Comparison of ENCODE assay signal across 20 cellular contexts in genomic region chr3:150402217-150402616, GRCh38. TPM values are rescaled to one million over a fixed set of nuclear protein-coding genes. Genes with fewer than 3 reads are reported as not detected.
A peak's percentile ranks its signal among the peaks of the same experiment; 100 is the strongest.
DNase-seq lines count a peak whose midpoint lies in the region; ATAC-seq, FAIRE-seq and TF ChIP-seq lines count a peak whose summit lies in the region.
"Had no signal": no experiment of that assay in that cellular context is flagged by ENCODE, and none has a peak within 500 bp of the region (broad histone marks: within the 10 kb centered on the region; RNA-seq: fewer than 3 reads in every experiment).

No MANE protein-coding gene starts in this region.

- no TSS peak for BruUV-seq in GM12878 (replicated peaks; lab: Mats Ljungman, UMichigan)

- intact Hi-C loops in GM12878 (cut with micrococcal nuclease; ENCODE audit: unreplicated experiment) (no loop called here), posterior cingulate gyrus (cut with DNase I) (no loop called here)

- no peak for TF ChIP-seq CTCF in GM12878 (IDR thresholded peaks at IDR 0.05 in 2 of 3, conservative IDR thresholded peaks at IDR 0.05 in 1 of 3; ENCODE audit: control insufficient read depth in 2 of 3, extremely low read depth in 1 of 3, insufficient read depth in 1 of 3, low read depth in 3 of 3, low read length in 3 of 3)
- no peak for TF ChIP-seq CTCF in nephron progenitor cell (IDR thresholded peaks at IDR 0.05)

- H3K36me3 ChIP-seq in GM12878 (ENCODE audit: control insufficient read depth in 2 of 2, insufficient read depth in 2 of 2, low read length in 1 of 2), result no peaks in the 10 kb centered on the region
- H3K36me3 ChIP-seq: BE2C had no signal

- TF ChIP-seq RAD21 in GM12878 (IDR thresholded peaks at IDR 0.05; ENCODE audit: insufficient read depth, low read depth, low read length), result no peak

- TF ChIP-seq POLR2A in H54 (IDR thresholded peaks at IDR 0.05; ENCODE audit: low read depth, low read length) (no peak), GM12878 (IDR thresholded peaks at IDR 0.05; ENCODE audit: low read depth, low read length) (no peak)

- WGBS in GM12878 (ENCODE audit: insufficient coverage, insufficient replicate concordance, low lambda C conversion rate, missing lambda C conversion rate), result 100% methylated on average over 1 of the region's 1 CpG

- H3K9me3 ChIP-seq in GM12878 (replicated peaks; ENCODE audit: control insufficient read depth, insufficient read depth, low read length), result no peaks in the 10 kb centered on the region
- H3K9me3 ChIP-seq: BE2C had no signal

- no peaks in the 10 kb centered on the region for H3K4me1 ChIP-seq in GM12878 (ENCODE audit: control insufficient read depth, insufficient read depth, low read length)
- H3K4me1 ChIP-seq: BE2C had no signal

- FAIRE-seq in H54 (lab: Jason Lieb, UNC), result peak; percentile 62
- peak; percentile 65 for FAIRE-seq in GM12878 (lab: Jason Lieb, UNC)
- FAIRE-seq: A204.1 had no signal

- H3K79me2 ChIP-seq in GM12878 (ENCODE audit: control insufficient read depth, insufficient read depth, low read length), result no peaks in the 10 kb centered on the region

- no peak overlapping the region for H3K9ac ChIP-seq in GM12878 (ENCODE audit: control insufficient read depth, insufficient read depth, low read length)

- peak overlapping the region; percentile 44 for H3K27ac Mint-ChIP-seq in nephron progenitor cell
- H3K27ac Mint-ChIP-seq: CD4-positive, CD25-positive, alpha-beta regulatory T cell; CD8-positive, alpha-beta memory T cell; HFFc6 had no signal

- no peak overlapping the region for H2AFZ ChIP-seq in GM12878 (ENCODE audit: control insufficient read depth, low read depth, low read length)

- no peak overlapping the region for H3K4me3 Mint-ChIP-seq in nephron progenitor cell
- H3K4me3 Mint-ChIP-seq: CD4-positive, CD25-positive, alpha-beta regulatory T cell; CD8-positive, alpha-beta memory T cell; HFFc6 had no signal

- no peaks in the 10 kb centered on the region for H3K27me3 Mint-ChIP-seq in nephron progenitor cell (ENCODE audit: low read depth, poor library complexity)

- no peak overlapping the region for H3K4me2 ChIP-seq in GM12878 (ENCODE audit: control insufficient read depth, insufficient read depth)

- CTCF ChIA-PET in GM12878 (lab: Yijun Ruan, JAX), result interaction anchor here (0.6 to 2.0 kb wide), 5 partner anchors 7 to 25 kb away, joined by 3 to 7 read pairs (median 3); no protein-coding TSS in a partner anchor

- no peak for TF ChIP-seq EP300 in GM12878 (IDR thresholded peaks at IDR 0.05; ENCODE audit: borderline replicate concordance in 1 of 2, control insufficient read depth in 1 of 2, low read depth in 2 of 2, low read length in 2 of 2)

- no peak overlapping the region for H3K4me3 ChIP-seq in GM12878

- POLR2A ChIA-PET in GM12878 (lab: Charles Lee), result interaction anchor here (1.3 kb wide), 1 partner anchor 10 kb away, joined by 3 read pairs; no protein-coding TSS in a partner anchor

- H3K27me3 ChIP-seq in GM12878 (replicated peaks in 1 of 2; ENCODE audit: control insufficient read depth in 2 of 2, insufficient read depth in 2 of 2, low read length in 1 of 2), result no peaks in the 10 kb centered on the region; a peak in 1 of 4 replicates
- H3K27me3 ChIP-seq: BE2C had no signal

- in situ Hi-C loops in GM12878 (cut with MboI), result no loop called here

- no peaks in the 10 kb centered on the region for H3K9me3 Mint-ChIP-seq in nephron progenitor cell
- H3K9me3 Mint-ChIP-seq: CD8-positive, alpha-beta memory T cell; HFFc6 had no signal

- no peak overlapping the region for H3K27ac ChIP-seq in GM12878 (ENCODE audit: control insufficient read depth, insufficient read depth)
- H3K27ac ChIP-seq: HL-60 had no signal

- RAD21 ChIA-PET in GM12878 (lab: Charles Lee; ENCODE audit: unreplicated experiment), result interaction anchor here (1.0 to 2.4 kb wide), 5 partner anchors 10 to 53 kb away, joined by 3 to 10 read pairs (median 3); no protein-coding TSS in a partner anchor

- H3K36me3 Mint-ChIP-seq in nephron progenitor cell (ENCODE audit: low read depth), result no peaks in the 10 kb centered on the region
- H3K36me3 Mint-ChIP-seq: CD4-positive, CD25-positive, alpha-beta regulatory T cell; CD8-positive, alpha-beta memory T cell had no signal

- H4K20me1 ChIP-seq in GM12878 (ENCODE audit: control insufficient read depth, insufficient read depth), result no peaks in the 10 kb centered on the region

- peaks cover 13% of the 10 kb centered on the region for H3K4me1 Mint-ChIP-seq in nephron progenitor cell

- ATAC-seq in GM12878 (no peak), HG03045 (IDR thresholded peaks at IDR 0.05; ENCODE audit: unreplicated experiment) (no peak)
- ATAC-seq: HCT116 had no signal

- SMC1A ChIA-PET in GM12878 (lab: Charles Lee; ENCODE audit: uncharacterized antibody, unreplicated experiment), result interaction anchor here (1.6 to 3.4 kb wide), 4 partner anchors 12 to 31 kb away, joined by 4 to 27 read pairs (median 10); no protein-coding TSS in a partner anchor

- DNase-seq in H54 (ENCODE audit: insufficient read length, low spot score) (no peak), GM12878 (ENCODE audit: low read depth, low spot score) (no peak), nephron progenitor cell (no peak), posterior cingulate gyrus (no peak), occipital lobe (lab: John Stamatoyannopoulos, UW) (no peak)
- DNase-seq: ACHN; BE2C; C1 segment of cervical spinal cord; CD4-positive, CD25-positive, alpha-beta regulatory T cell; CD8-positive, alpha-beta memory T cell; COR-L47; DMS153; DMS79; GDM1; H7; HFFc6 had no signal

TF ChIP-seq in GM12878, 131 proteins besides CTCF, POLR2A, EP300 and RAD21 (continues in another document):
- TF ChIP-seq RUNX3 (IDR thresholded peaks at IDR 0.05; ENCODE audit: low read length) (no peak), MEF2B (IDR thresholded peaks at IDR 0.05; ENCODE audit: partially characterized antibody, poor library complexity, severe bottlenecking) (no peak), ZZZ3 (IDR thresholded peaks at IDR 0.05; ENCODE audit: control insufficient read depth, insufficient read length, low read depth) (no peak), STAT1 (conservative IDR thresholded peaks at IDR 0.05) (no peak), POLR2AphosphoS2 (IDR thresholded peaks at IDR 0.05; ENCODE audit: low read depth, low read length) (no peak), E2F8 (IDR thresholded peaks at IDR 0.05; ENCODE audit: low read depth, partially characterized antibody) (no peak), ZBTB33 (IDR thresholded peaks at IDR 0.05) (no peak), DPF2 (IDR thresholded peaks at IDR 0.05) (no peak)

RNA-seq across cellular contexts. Expression of gene TSC22D2, which starts 5.9 kb away (rescaled TPM):
- total RNA-seq in GM12878 (2013; cell fraction: nucleolus; rRNA removed), result 34.3 and 34.9 TPM in 2 replicates
- total RNA-seq in GM12878 (2014; rRNA removed) (7.0 and 7.4 TPM in 2 replicates), GM12878 (2014; rRNA removed; fragmentation: Illumina TruSeq; extraction: Trizol) (11.0 and 11.2 TPM in 2 replicates), GM12878 (2021) (16.1 and 17.1 TPM in 2 replicates), occipital lobe (22.0 TPM)
- polyA plus RNA-seq in GM12878 (2011; ENCODE audit: low read depth), result 9.2 TPM
- polyA plus RNA-seq in GM12878 (2011; rRNA removed) (11.8 and 16.7 TPM in 2 replicates), GM12878 (2014; fragmentation: Illumina TruSeq; extraction: Trizol) (13.9 and 18.7 TPM in 2 replicates), GM12878 (2014; fragmentation: Nextera tagmentation; extraction: Ambion mirVana) (10 to 100 TPM; 10.5 to 19.4 TPM), GM12878 (2014; rRNA removed) (5.6 and 8.2 TPM in 2 replicates), GM12878 (2016; fragmentation: Nextera tagmentation; extraction: Ambion mirVana) (1 to 10 TPM; 8.1 to 9.5 TPM)
- 4.1 and 4.8 TPM in 2 replicates for polyA plus RNA-seq in GM12878 (2011; cell fraction: cytosol; rRNA removed)
- polyA plus RNA-seq in GM12878 (2011; cell fraction: nucleus; rRNA removed), result 16.7 and 21.0 TPM in 2 replicates
- 9.0 and 9.3 TPM in 2 replicates for polyA plus RNA-seq in GM12878 (2012)
- 24.2 and 29.4 TPM in 2 replicates for polyA minus RNA-seq in GM12878 (2011; rRNA and poly(A)+ RNA removed)
- polyA minus RNA-seq in GM12878 (2011; cell fraction: cytosol; rRNA and poly(A)+ RNA removed), result 11.4 and 12.9 TPM in 2 replicates
- polyA minus RNA-seq in GM12878 (2011; cell fraction: nucleus; rRNA and poly(A)+ RNA removed), result 37.1 and 70.3 TPM in 2 replicates
